1 cellular context compared by ENCODE assay signal in the genomic region with DNA sequence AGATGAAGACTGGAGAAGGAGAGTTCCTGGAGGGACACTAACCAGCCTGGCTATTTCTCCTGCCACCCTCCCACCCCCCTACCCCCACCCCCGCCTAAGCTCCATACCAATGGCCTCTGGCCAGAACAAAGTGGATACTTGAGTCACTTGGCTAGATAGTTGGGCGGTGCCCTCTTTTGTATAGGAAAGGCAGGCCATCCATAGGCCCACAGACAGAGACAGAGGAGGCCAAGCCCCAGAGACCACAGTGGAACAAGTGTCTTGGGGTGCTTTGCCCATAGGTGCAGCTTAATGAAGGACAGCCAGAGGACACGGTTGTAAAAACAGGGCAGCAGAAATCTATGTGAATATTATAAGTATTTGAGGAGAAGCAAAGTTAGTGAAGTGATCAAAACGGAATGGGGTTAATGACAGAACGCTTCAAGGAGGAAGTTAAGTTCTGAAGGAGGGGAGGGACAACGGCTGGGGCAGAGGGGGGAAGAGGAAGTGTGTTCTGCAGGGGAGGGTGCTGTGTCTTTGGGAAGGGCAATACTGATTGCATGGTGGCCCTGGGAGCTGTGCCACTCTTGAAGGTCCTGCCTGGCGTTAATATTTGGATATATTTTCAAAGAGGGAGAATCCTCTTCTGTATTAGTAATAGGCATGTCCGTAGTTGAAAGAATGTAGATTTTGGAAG.
TF ChIP-seq lines count a peak whose summit lies in the region.

No MANE protein-coding gene starts in this region.

TF ChIP-seq in GM12878, 131 proteins besides CTCF, POLR2A, EP300 and RAD21 (continued from another document):
- TF ChIP-seq, protein P1, sequence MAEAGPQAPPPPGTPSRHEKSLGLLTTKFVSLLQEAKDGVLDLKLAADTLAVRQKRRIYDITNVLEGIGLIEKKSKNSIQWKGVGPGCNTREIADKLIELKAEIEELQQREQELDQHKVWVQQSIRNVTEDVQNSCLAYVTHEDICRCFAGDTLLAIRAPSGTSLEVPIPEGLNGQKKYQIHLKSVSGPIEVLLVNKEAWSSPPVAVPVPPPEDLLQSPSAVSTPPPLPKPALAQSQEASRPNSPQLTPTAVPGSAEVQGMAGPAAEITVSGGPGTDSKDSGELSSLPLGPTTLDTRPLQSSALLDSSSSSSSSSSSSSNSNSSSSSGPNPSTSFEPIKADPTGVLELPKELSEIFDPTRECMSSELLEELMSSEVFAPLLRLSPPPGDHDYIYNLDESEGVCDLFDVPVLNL (IDR thresholded peaks at IDR 0.05; ENCODE audit: low read depth, low read length), result no peak
- TF ChIP-seq ZNF24 (IDR thresholded peaks at IDR 0.05) (0 out of 2 replicates have a peak, but pooled peaks have one; percentile 15), SRF (IDR thresholded peaks at IDR 0.05; ENCODE audit: low read depth in 2 of 2, low read length in 2 of 2) (no peak), NBN (IDR thresholded peaks at IDR 0.05) (no peak), MTA3 (IDR thresholded peaks at IDR 0.05; ENCODE audit: borderline replicate concordance, low read length) (peak; percentile 41; the same call in 1 of the 2 replicates), ATF7 (IDR thresholded peaks at IDR 0.05; ENCODE audit: low read depth) (no peak), MTA2 (IDR thresholded peaks at IDR 0.05; ENCODE audit: low read depth) (peak; percentile 24; the same call in 1 of the 2 replicates), MXI1 (IDR thresholded peaks at IDR 0.05; ENCODE audit: low read depth, low read length) (no peak), GABPA (IDR thresholded peaks at IDR 0.05; ENCODE audit: low read depth) (peak; percentile 70; the same call in 1 of the 2 replicates), ETV6 (conservative IDR thresholded peaks at IDR 0.05 in 1 of 2, IDR thresholded peaks at IDR 0.05 in 1 of 2; ENCODE audit: borderline replicate concordance in 1 of 2, low read depth in 1 of 2) (peak in 1 of 2 experiments; percentile 89; a peak in 2 of 4 replicates), HDGF (IDR thresholded peaks at IDR 0.05) (peak; percentile 79), SPI1 (IDR thresholded peaks at IDR 0.05; ENCODE audit: borderline replicate concordance, insufficient read depth, low read depth, low read length) (peak; percentile 87), CBX5 (IDR thresholded peaks at IDR 0.05; ENCODE audit: low read depth) (0 out of 2 replicates have a peak, but pooled peaks have one; percentile 21), PML (IDR thresholded peaks at IDR 0.05; ENCODE audit: low read length) (peak; percentile 69)
- TF ChIP-seq, protein P2, sequence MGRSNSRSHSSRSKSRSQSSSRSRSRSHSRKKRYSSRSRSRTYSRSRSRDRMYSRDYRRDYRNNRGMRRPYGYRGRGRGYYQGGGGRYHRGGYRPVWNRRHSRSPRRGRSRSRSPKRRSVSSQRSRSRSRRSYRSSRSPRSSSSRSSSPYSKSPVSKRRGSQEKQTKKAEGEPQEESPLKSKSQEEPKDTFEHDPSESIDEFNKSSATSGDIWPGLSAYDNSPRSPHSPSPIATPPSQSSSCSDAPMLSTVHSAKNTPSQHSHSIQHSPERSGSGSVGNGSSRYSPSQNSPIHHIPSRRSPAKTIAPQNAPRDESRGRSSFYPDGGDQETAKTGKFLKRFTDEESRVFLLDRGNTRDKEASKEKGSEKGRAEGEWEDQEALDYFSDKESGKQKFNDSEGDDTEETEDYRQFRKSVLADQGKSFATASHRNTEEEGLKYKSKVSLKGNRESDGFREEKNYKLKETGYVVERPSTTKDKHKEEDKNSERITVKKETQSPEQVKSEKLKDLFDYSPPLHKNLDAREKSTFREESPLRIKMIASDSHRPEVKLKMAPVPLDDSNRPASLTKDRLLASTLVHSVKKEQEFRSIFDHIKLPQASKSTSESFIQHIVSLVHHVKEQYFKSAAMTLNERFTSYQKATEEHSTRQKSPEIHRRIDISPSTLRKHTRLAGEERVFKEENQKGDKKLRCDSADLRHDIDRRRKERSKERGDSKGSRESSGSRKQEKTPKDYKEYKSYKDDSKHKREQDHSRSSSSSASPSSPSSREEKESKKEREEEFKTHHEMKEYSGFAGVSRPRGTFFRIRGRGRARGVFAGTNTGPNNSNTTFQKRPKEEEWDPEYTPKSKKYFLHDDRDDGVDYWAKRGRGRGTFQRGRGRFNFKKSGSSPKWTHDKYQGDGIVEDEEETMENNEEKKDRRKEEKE (IDR thresholded peaks at IDR 0.05), result no peak
- TF ChIP-seq, protein P3, sequence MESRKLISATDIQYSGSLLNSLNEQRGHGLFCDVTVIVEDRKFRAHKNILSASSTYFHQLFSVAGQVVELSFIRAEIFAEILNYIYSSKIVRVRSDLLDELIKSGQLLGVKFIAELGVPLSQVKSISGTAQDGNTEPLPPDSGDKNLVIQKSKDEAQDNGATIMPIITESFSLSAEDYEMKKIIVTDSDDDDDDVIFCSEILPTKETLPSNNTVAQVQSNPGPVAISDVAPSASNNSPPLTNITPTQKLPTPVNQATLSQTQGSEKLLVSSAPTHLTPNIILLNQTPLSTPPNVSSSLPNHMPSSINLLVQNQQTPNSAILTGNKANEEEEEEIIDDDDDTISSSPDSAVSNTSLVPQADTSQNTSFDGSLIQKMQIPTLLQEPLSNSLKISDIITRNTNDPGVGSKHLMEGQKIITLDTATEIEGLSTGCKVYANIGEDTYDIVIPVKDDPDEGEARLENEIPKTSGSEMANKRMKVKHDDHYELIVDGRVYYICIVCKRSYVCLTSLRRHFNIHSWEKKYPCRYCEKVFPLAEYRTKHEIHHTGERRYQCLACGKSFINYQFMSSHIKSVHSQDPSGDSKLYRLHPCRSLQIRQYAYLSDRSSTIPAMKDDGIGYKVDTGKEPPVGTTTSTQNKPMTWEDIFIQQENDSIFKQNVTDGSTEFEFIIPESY (IDR thresholded peaks at IDR 0.05), result no peak
- TF ChIP-seq, protein P4, sequence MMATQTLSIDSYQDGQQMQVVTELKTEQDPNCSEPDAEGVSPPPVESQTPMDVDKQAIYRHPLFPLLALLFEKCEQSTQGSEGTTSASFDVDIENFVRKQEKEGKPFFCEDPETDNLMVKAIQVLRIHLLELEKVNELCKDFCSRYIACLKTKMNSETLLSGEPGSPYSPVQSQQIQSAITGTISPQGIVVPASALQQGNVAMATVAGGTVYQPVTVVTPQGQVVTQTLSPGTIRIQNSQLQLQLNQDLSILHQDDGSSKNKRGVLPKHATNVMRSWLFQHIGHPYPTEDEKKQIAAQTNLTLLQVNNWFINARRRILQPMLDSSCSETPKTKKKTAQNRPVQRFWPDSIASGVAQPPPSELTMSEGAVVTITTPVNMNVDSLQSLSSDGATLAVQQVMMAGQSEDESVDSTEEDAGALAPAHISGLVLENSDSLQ (IDR thresholded peaks at IDR 0.05), result 0 out of 2 replicates have a peak, but pooled peaks have one; percentile 21
- TF ChIP-seq, protein P5, sequence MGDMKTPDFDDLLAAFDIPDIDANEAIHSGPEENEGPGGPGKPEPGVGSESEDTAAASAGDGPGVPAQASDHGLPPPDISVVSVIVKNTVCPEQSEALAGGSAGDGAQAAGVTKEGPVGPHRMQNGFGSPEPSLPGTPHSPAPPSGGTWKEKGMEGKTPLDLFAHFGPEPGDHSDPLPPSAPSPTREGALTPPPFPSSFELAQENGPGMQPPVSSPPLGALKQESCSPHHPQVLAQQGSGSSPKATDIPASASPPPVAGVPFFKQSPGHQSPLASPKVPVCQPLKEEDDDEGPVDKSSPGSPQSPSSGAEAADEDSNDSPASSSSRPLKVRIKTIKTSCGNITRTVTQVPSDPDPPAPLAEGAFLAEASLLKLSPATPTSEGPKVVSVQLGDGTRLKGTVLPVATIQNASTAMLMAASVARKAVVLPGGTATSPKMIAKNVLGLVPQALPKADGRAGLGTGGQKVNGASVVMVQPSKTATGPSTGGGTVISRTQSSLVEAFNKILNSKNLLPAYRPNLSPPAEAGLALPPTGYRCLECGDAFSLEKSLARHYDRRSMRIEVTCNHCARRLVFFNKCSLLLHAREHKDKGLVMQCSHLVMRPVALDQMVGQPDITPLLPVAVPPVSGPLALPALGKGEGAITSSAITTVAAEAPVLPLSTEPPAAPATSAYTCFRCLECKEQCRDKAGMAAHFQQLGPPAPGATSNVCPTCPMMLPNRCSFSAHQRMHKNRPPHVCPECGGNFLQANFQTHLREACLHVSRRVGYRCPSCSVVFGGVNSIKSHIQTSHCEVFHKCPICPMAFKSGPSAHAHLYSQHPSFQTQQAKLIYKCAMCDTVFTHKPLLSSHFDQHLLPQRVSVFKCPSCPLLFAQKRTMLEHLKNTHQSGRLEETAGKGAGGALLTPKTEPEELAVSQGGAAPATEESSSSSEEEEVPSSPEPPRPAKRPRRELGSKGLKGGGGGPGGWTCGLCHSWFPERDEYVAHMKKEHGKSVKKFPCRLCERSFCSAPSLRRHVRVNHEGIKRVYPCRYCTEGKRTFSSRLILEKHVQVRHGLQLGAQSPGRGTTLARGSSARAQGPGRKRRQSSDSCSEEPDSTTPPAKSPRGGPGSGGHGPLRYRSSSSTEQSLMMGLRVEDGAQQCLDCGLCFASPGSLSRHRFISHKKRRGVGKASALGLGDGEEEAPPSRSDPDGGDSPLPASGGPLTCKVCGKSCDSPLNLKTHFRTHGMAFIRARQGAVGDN (IDR thresholded peaks at IDR 0.05), result 0 out of 2 replicates have a peak, but pooled peaks have one; percentile 29
- TF ChIP-seq, protein P6, sequence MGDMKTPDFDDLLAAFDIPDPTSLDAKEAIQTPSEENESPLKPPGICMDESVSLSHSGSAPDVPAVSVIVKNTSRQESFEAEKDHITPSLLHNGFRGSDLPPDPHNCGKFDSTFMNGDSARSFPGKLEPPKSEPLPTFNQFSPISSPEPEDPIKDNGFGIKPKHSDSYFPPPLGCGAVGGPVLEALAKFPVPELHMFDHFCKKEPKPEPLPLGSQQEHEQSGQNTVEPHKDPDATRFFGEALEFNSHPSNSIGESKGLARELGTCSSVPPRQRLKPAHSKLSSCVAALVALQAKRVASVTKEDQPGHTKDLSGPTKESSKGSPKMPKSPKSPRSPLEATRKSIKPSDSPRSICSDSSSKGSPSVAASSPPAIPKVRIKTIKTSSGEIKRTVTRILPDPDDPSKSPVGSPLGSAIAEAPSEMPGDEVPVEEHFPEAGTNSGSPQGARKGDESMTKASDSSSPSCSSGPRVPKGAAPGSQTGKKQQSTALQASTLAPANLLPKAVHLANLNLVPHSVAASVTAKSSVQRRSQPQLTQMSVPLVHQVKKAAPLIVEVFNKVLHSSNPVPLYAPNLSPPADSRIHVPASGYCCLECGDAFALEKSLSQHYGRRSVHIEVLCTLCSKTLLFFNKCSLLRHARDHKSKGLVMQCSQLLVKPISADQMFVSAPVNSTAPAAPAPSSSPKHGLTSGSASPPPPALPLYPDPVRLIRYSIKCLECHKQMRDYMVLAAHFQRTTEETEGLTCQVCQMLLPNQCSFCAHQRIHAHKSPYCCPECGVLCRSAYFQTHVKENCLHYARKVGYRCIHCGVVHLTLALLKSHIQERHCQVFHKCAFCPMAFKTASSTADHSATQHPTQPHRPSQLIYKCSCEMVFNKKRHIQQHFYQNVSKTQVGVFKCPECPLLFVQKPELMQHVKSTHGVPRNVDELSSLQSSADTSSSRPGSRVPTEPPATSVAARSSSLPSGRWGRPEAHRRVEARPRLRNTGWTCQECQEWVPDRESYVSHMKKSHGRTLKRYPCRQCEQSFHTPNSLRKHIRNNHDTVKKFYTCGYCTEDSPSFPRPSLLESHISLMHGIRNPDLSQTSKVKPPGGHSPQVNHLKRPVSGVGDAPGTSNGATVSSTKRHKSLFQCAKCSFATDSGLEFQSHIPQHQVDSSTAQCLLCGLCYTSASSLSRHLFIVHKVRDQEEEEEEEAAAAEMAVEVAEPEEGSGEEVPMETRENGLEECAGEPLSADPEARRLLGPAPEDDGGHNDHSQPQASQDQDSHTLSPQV (IDR thresholded peaks at IDR 0.05), result no peak
- TF ChIP-seq, protein P7, sequence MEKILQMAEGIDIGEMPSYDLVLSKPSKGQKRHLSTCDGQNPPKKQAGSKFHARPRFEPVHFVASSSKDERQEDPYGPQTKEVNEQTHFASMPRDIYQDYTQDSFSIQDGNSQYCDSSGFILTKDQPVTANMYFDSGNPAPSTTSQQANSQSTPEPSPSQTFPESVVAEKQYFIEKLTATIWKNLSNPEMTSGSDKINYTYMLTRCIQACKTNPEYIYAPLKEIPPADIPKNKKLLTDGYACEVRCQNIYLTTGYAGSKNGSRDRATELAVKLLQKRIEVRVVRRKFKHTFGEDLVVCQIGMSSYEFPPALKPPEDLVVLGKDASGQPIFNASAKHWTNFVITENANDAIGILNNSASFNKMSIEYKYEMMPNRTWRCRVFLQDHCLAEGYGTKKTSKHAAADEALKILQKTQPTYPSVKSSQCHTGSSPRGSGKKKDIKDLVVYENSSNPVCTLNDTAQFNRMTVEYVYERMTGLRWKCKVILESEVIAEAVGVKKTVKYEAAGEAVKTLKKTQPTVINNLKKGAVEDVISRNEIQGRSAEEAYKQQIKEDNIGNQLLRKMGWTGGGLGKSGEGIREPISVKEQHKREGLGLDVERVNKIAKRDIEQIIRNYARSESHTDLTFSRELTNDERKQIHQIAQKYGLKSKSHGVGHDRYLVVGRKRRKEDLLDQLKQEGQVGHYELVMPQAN (conservative IDR thresholded peaks at IDR 0.05), result no peak
TF ChIP-seq in GM12878: peak in this region for 11.
